ENCODE assay signal across 1 cellular context in the genomic region with DNA sequence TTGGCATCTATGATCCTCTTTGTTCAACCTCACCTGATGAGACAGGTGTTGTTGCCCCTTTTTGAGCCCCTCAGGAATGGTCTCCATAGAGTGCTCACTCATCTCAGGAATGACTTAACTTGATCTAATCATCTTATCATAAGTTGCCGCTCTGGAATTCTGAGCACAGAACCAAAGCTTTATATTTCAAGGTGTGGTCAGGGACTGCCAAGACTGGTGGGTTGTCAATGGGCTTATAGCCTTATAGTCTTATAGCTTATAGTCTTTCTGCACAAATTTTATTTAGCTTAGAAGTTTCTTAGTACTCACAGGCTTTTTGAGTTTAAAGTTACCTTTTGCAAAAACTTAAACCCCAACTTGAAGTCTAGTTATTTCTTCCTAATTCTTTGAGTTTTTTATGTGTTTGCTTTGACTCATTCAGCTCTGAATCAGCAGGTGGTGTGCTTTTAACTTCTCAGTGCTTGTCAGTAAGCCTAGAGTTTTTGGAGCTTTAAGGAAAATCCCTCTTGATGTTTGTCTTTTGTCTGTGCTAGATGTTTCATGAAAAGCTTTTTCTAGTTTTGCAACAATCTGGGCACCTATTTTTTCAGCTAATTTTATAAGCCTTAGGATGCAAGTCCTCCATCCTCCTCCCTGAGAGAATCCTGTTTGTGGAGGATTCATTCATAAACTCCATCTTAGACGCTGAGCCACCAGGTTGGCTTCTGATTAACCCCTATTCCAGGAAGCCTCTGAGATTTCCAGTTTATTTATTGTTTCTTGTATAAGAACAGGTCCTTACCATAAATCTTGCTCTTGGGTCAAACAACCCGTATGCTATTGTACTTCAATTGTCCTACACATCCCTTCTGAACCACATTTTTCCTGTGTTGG.
TF ChIP-seq lines count a peak whose summit lies in the region.

No MANE protein-coding gene starts in this region.

TF ChIP-seq in HEK293, 187 proteins besides CTCF, POLR2A, EP300 and RAD21:
- no peak for TF ChIP-seq ZNF248 (tag by site-specific recombination; IDR thresholded peaks at IDR 0.05)
- TF ChIP-seq, protein P1, sequence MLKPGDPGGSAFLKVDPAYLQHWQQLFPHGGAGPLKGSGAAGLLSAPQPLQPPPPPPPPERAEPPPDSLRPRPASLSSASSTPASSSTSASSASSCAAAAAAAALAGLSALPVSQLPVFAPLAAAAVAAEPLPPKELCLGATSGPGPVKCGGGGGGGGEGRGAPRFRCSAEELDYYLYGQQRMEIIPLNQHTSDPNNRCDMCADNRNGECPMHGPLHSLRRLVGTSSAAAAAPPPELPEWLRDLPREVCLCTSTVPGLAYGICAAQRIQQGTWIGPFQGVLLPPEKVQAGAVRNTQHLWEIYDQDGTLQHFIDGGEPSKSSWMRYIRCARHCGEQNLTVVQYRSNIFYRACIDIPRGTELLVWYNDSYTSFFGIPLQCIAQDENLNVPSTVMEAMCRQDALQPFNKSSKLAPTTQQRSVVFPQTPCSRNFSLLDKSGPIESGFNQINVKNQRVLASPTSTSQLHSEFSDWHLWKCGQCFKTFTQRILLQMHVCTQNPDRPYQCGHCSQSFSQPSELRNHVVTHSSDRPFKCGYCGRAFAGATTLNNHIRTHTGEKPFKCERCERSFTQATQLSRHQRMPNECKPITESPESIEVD (tag by site-specific recombination; IDR thresholded peaks at IDR 0.05) = peak; percentile 40; the same call in 1 of the 2 replicates
